ENCODE assay signal across 16 cellular contexts in the genomic region with DNA sequence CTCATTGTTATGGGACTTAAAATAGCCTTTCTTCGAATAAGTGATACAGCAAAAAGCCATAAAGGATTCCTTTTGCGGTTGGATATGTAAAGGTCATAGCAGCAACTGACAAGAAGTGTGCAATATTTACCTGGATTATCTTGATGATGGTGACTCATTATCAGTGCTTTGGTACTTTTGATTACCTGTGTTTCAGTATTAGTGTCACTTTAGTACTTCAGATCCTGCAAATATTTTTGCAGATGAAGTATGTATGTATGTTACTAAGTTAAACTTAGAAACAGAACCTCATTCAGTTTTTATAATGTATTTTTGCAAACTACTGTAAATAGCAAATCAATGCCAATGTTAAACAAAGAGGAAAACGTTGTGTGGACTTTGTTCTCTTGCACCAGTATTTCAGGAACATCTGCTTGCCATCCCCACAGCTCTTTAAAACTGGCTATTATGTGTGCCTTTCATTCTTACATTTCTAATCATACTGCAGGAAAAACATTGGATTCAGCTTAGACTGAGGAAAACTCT. TPM values are rescaled to one million over a fixed set of nuclear protein-coding genes. Genes with fewer than 3 reads are reported as not detected.
A peak's percentile ranks its signal among the peaks of the same experiment; 100 is the strongest.
DNase-seq lines count a peak whose midpoint lies in the region; ATAC-seq, FAIRE-seq and TF ChIP-seq lines count a peak whose summit lies in the region.
"Had no signal": no experiment of that assay in that cellular context is flagged by ENCODE, and none has a peak within 500 bp of the region (broad histone marks: within the 10 kb centered on the region; RNA-seq: fewer than 3 reads in every experiment).

No MANE protein-coding gene starts in this region.

- peaks cover 8% of the 10 kb centered on the region for H3K79me2 ChIP-seq in hepatocyte

- no peaks in the 10 kb centered on the region for H3K9me3 ChIP-seq in hepatocyte (ENCODE audit: low read depth)
- no peaks in the 10 kb centered on the region for H3K9me3 ChIP-seq in small intestine (ENCODE audit: control insufficient read depth, low read depth)
- H3K9me3 ChIP-seq: MG63, Peyer's patch had no signal

- TF ChIP-seq CTCF in hepatocyte (IDR thresholded peaks at IDR 0.05; ENCODE audit: poor library complexity), result no peak

- H3K9me2 ChIP-seq in hepatocyte (replicated peaks; ENCODE audit: insufficient read depth), result no peaks in the 10 kb centered on the region

- H3K4me2 ChIP-seq in hepatocyte, result peak overlapping the region; percentile 3
- H3K4me2 ChIP-seq: KMS-11 had no signal

- H3K4me1 ChIP-seq in hepatocyte (ENCODE audit: insufficient read depth) (peaks cover 29% of the 10 kb centered on the region), small intestine (ENCODE audit: control insufficient read depth in 2 of 2, insufficient read depth in 1 of 2, low read depth in 1 of 2, low read length in 1 of 2) (peaks cover 0 to 2% of the 10 kb centered on the region in 2 donors)

- H3K36me3 ChIP-seq in hepatocyte (replicated peaks; ENCODE audit: insufficient read depth, low read depth), result no peaks in the 10 kb centered on the region
- peaks cover 0 to 9% of the 10 kb centered on the region in 2 donors for H3K36me3 ChIP-seq in small intestine (ENCODE audit: control insufficient read depth in 2 of 2, insufficient read depth in 2 of 2, low read length in 2 of 2)
- H3K36me3 ChIP-seq: MG63 had no signal

- 51% methylated on average over 3 of the region's 3 CpGs for WGBS in hepatocyte (ENCODE audit: low lambda C conversion rate, missing lambda C conversion rate)
- 17 to 59% (median 36%) methylated on average over 3 of the region's 3 CpGs for WGBS in small intestine, 3 donors

- H3K27me3 ChIP-seq in hepatocyte (no peaks in the 10 kb centered on the region), small intestine (ENCODE audit: control insufficient read depth in 2 of 2, insufficient read depth in 2 of 2, low read length in 2 of 2) (no peaks in the 10 kb centered on the region)
- H3K27me3 ChIP-seq: MG63, Peyer's patch had no signal

- FAIRE-seq in small intestine (lab: Jason Lieb, UNC), result no peak

- DNase-seq in DMS53 treated with DMSO at 0.1 percent for 48 hours (lab: John Stamatoyannopoulos, UW; ENCODE audit: unreplicated experiment) (peak; percentile 91), NCI-H69 (lab: John Stamatoyannopoulos, UW) (peak; percentile 13), hepatocyte (ENCODE audit: low spot score) (no peak), small intestine (peak; percentile 70), NCI-H524 treated with DMSO at 0.1 percent for 48 hours (lab: John Stamatoyannopoulos, UW) (no peak)
- DNase-seq: DMS153, MG63, NCI-H1105, NCI-H1694 treated with DMSO at 0.1 percent for 48 hours, NCI-H774, Peyer's patch, SHP77 had no signal

- no peaks in the 10 kb centered on the region for H4K20me1 ChIP-seq in hepatocyte (ENCODE audit: insufficient read depth, poor library complexity, severe bottlenecking)

- no peak for ATAC-seq in HG03457 (IDR thresholded peaks at IDR 0.05; ENCODE audit: unreplicated experiment)
- ATAC-seq in GM21825 (IDR thresholded peaks at IDR 0.05; ENCODE audit: unreplicated experiment), result no peak
- ATAC-seq: HCT116 had no signal

- H3K4me3 ChIP-seq in hepatocyte, result no peak overlapping the region
- no peak overlapping the region for H3K4me3 ChIP-seq in small intestine (ENCODE audit: low read depth in 1 of 2, low read length in 2 of 2)
- H3K4me3 ChIP-seq: MG63, Peyer's patch had no signal

- H2AFZ ChIP-seq in hepatocyte, result no peak overlapping the region

- H3K27ac ChIP-seq in hepatocyte (peak overlapping the region; percentile 32), small intestine (ENCODE audit: low read depth in 1 of 2, low read length in 1 of 2) (no peak overlapping the region)
- H3K27ac ChIP-seq: KMS-11, Peyer's patch had no signal

RNA-seq across cellular contexts. Expression of a gene that starts 10.5 kb away (rescaled TPM):
- total RNA-seq in hepatocyte, result 23.9 and 25.8 TPM in 2 replicates
- 23.0 and 23.9 TPM in 2 replicates for polyA plus RNA-seq in hepatocyte
- polyA plus RNA-seq in small intestine, result 1 to 10 TPM; 6.8 to 7.6 (median 7.3) TPM

RNA-seq across cellular contexts. Expression of a gene that starts 30.2 kb away (rescaled TPM):
- total RNA-seq in hepatocyte, result 16.8 and 18.7 TPM in 2 replicates
- polyA plus RNA-seq in hepatocyte (3.8 and 4.2 TPM in 2 replicates), small intestine (10 to 100 TPM; 11.9 to 14.3 (median 12.3) TPM)

Comparison
In these comparisons a context has a peak if more than half of its experiments do, and no peak if none do; other contexts are left out.
1. DNase-seq: peak in DMS53 treated with DMSO at 0.1 percent for 48 hours (single experiment), NCI-H69 (single experiment) and small intestine (single experiment); none in hepatocyte (single experiment) and NCI-H524 treated with DMSO at 0.1 percent for 48 hours (single experiment).